1 cellular context compared by ENCODE assay signal in the genomic region with DNA sequence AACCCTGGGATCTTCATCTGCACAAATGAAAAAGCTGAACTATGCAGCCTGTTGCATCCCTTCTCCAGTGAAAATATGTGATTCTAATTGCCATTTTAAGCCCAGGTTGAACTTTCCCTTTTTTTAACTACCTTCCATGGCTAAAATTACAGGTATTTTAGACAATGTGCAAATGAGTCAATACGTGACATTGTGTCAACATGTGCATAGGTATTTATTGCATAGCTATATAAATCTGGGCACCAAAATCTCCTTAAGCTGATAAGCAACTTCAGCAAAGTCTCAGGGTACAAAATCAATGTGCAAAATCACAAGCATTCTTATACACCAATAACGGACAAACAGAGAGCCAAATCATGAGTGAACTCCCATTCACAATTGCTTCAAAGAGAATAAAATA. TPM values are rescaled to one million over a fixed set of nuclear protein-coding genes. Genes with fewer than 3 reads are reported as not detected.
"Had no signal": no experiment of that assay in that cellular context is flagged by ENCODE, and none has a peak within 500 bp of the region (broad histone marks: within the 10 kb centered on the region; RNA-seq: fewer than 3 reads in every experiment).

No MANE protein-coding gene starts in this region.

RNA-seq across cellular contexts. Expression of a gene that starts 37.4 kb away (rescaled TPM):
- total RNA-seq: OCI-LY7 had no signal
